38 cellular contexts compared by ENCODE assay signal in the genomic region with DNA sequence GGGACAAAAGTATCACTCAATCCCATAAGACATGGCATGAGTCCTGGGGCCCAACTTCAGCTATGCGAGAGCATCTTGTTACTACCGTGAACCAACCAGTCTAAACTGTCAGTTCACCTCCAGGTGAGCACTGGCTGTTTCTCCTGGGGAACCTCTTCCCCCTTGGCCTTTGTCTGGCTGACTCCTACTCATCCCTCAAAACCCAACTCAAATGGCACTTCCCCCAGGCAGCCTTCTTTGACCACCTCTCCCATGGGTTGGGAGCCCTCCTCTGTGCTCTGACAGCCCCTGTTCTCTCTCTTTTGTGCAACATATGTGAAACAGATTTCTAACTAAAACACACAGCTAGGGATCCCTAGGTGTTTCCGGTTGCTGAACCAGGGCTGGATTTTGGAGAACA. TPM values are rescaled to one million over a fixed set of nuclear protein-coding genes. Genes with fewer than 3 reads are reported as not detected.
"Had no signal": no experiment of that assay in that cellular context is flagged by ENCODE, and none has a peak within 500 bp of the region (broad histone marks: within the 10 kb centered on the region; RNA-seq: fewer than 3 reads in every experiment).

No MANE protein-coding gene starts in this region.

- H3K9me3 Mint-ChIP-seq: activated naive CD8-positive, alpha-beta T cell treated with anti-CD3 and anti-CD28 coated beads for 36 hours; activated T-helper 1 cell treated with anti-CD3 and anti-CD28 coated beads, Interleukin-12 subunit alpha, Interleukin-12 subunit beta, Interleukin-2, Interleukin-4 antibody, amounts not matched to agents 30 ng/mL and 10 ng/mL and 1 ng/mL, durations not matched to agents 14 hours and 24 hours and 36 hours; T-helper 1 cell treated with Interleukin-12 subunit alpha and Interleukin-12 subunit beta and Interleukin-4 antibody, amounts not matched to agents 30 μg/mL and 1 μg/mL, for 36 hours; T-helper 2 cell treated with Interferon-gamma antibody and Interleukin-4, amounts not matched to agents 5 μg/mL and 100 μg/mL, for 36 hours had no signal

- H3K36me3 Mint-ChIP-seq: activated naive CD4-positive, alpha-beta T cell treated with anti-CD3 and anti-CD28 coated beads, Interleukin-2, amount 50 U/mL, for 72 hours; activated naive CD8-positive, alpha-beta T cell treated with anti-CD3 and anti-CD28 coated beads for 36 hours had no signal

- H3K4me1 Mint-ChIP-seq: activated B cell treated with CpG ODN at 0.5 μM for 24 hours; activated CD4-positive, alpha-beta T cell treated with anti-CD3 and anti-CD28 coated beads, Interleukin-2, amount 10 ng/mL, durations not matched to agents 24 days and 14 days; activated T-helper 17 cell treated with anti-CD3 and anti-CD28 coated beads, Interleukin-2, amount 50 U/mL, for 72 hours had no signal

- ATAC-seq: activated CD8-positive, alpha-beta T cell treated with anti-CD3 and anti-CD28 coated beads for 36 hours; activated naive CD4-positive, alpha-beta T cell treated with anti-CD3 and anti-CD28 coated beads, Interleukin-2, amount 50 U/mL, for 72 hours; activated T-cell treated with anti-CD3 and anti-CD28 coated beads, Interleukin-2, amount 50 U/mL, for 4 hours; activated T-cell treated with anti-CD3 and anti-CD28 coated beads, Interleukin-2, amount 50 U/mL, for 72 hours; activated T-helper 17 cell treated with anti-CD3 and anti-CD28 coated beads, Interleukin-2, amount 50 U/mL, for 72 hours; body of pancreas had no signal

- H3K27ac ChIP-seq: adrenal gland, body of pancreas, brain microvascular endothelial cell, breast epithelium, VCaP had no signal

- DNase-seq: activated B cell treated with CpG ODN at 0.5 μM for 24 hours; activated CD4-positive, alpha-beta memory T cell treated with anti-CD3 and anti-CD28 coated beads for 36 hours; activated CD4-positive, alpha-beta T cell treated with anti-CD3 and anti-CD28 coated beads for 4 hours; activated CD4-positive, alpha-beta T cell treated with anti-CD3 and anti-CD28 coated beads, Interleukin-2, amount 10 ng/mL, durations not matched to agents 24 days and 14 days; activated CD4-positive, alpha-beta T cell treated with anti-CD3 and anti-CD28 coated beads, Interleukin-2, amount 50 U/mL, for 1 hour; activated CD4-positive, alpha-beta T cell treated with anti-CD3 and anti-CD28 coated beads, Interleukin-2, amount 50 U/mL, for 4 hours; activated CD4-positive, CD25-positive, alpha-beta regulatory T cell treated with anti-CD3 and anti-CD28 coated beads, Interleukin-2, amount 50 U/mL, for 72 hours; activated CD8-positive, alpha-beta memory T cell treated with anti-CD3 and anti-CD28 coated beads, Interleukin-2, amount 50 U/mL, for 4 hours; activated CD8-positive, alpha-beta T cell treated with anti-CD3 and anti-CD28 coated beads for 36 hours; activated effector memory CD4-positive, alpha-beta T cell treated with anti-CD3 and anti-CD28 coated beads, Interleukin-2, amount 50 U/mL, for 16 hours; activated gamma-delta T cell treated with Interleukin-2 at 50 U/mL for 16 hours; activated naive CD4-positive, alpha-beta T cell; activated naive CD4-positive, alpha-beta T cell treated with anti-CD3 and anti-CD28 coated beads for 36 hours; activated naive CD4-positive, alpha-beta T cell treated with anti-CD3 and anti-CD28 coated beads, Interleukin-2, amount 50 U/mL, for 16 hours; activated naive CD8-positive, alpha-beta T cell treated with anti-CD3 and anti-CD28 coated beads for 36 hours; activated T-cell treated with anti-CD3 and anti-CD28 coated beads for 4 hours; activated T-cell treated with anti-CD3 and anti-CD28 coated beads, Interleukin-2, amount 50 U/mL, for 1 hour; activated T-cell treated with anti-CD3 and anti-CD28 coated beads, Interleukin-2, amount 50 U/mL, for 4 hours; activated T-cell treated with anti-CD3 and anti-CD28 coated beads, Interleukin-2, amount 50 U/mL, for 72 hours; adrenal gland; amniotic stem cell; aorta; body of pancreas; brain microvascular endothelial cell; central memory CD4-positive, alpha-beta T cell; T-helper 1 cell; T-helper 2 cell; T-helper 9 cell had no signal

- H3K27me3 ChIP-seq: adrenal gland, body of pancreas, brain microvascular endothelial cell, breast epithelium had no signal

- H3K4me3 ChIP-seq: adrenal gland, body of pancreas, breast epithelium had no signal

- H3K36me3 ChIP-seq: brain microvascular endothelial cell had no signal

- H3K4me3 Mint-ChIP-seq: activated B cell treated with CpG ODN at 0.5 μM for 24 hours; activated CD4-positive, alpha-beta memory T cell treated with anti-CD3 and anti-CD28 coated beads for 36 hours; activated CD4-positive, alpha-beta T cell treated with anti-CD3 and anti-CD28 coated beads, Interleukin-2, amount 10 ng/mL, durations not matched to agents 24 days and 14 days; activated CD8-positive, alpha-beta T cell treated with anti-CD3 and anti-CD28 coated beads for 36 hours; activated naive CD4-positive, alpha-beta T cell treated with anti-CD3 and anti-CD28 coated beads for 36 hours; activated naive CD8-positive, alpha-beta T cell treated with anti-CD3 and anti-CD28 coated beads for 36 hours; activated T-cell treated with anti-CD3 and anti-CD28 coated beads, Interleukin-2, amount 50 U/mL, for 4 hours; activated T-cell treated with anti-CD3 and anti-CD28 coated beads, Interleukin-2, amount 50 U/mL, for 72 hours; activated T-helper 1 cell treated with anti-CD3 and anti-CD28 coated beads, Interleukin-12 subunit alpha, Interleukin-12 subunit beta, Interleukin-2, Interleukin-4 antibody, amounts not matched to agents 30 ng/mL and 10 ng/mL and 1 ng/mL, durations not matched to agents 14 hours and 24 hours and 36 hours; activated T-helper 17 cell treated with anti-CD3 and anti-CD28 coated beads, Interleukin-2, amount 50 U/mL, for 72 hours; T-helper 1 cell treated with Interleukin-12 subunit alpha and Interleukin-12 subunit beta and Interleukin-4 antibody, amounts not matched to agents 30 μg/mL and 1 μg/mL, for 36 hours; T-helper 2 cell treated with Interferon-gamma antibody and Interleukin-4, amounts not matched to agents 5 μg/mL and 100 μg/mL, for 36 hours had no signal

- H3K4me1 ChIP-seq: adrenal gland, body of pancreas, breast epithelium had no signal

- H3K27ac Mint-ChIP-seq: activated B cell treated with CpG ODN at 0.5 μM for 24 hours; activated CD4-positive, alpha-beta memory T cell treated with anti-CD3 and anti-CD28 coated beads for 36 hours; activated CD4-positive, alpha-beta T cell treated with anti-CD3 and anti-CD28 coated beads, Interleukin-2, amount 10 ng/mL, durations not matched to agents 24 days and 14 days; activated CD8-positive, alpha-beta T cell treated with anti-CD3 and anti-CD28 coated beads for 36 hours; activated naive CD4-positive, alpha-beta T cell treated with anti-CD3 and anti-CD28 coated beads for 36 hours; activated naive CD4-positive, alpha-beta T cell treated with anti-CD3 and anti-CD28 coated beads, Interleukin-2, amount 50 U/mL, for 72 hours; activated naive CD8-positive, alpha-beta T cell treated with anti-CD3 and anti-CD28 coated beads for 36 hours; activated T-cell treated with anti-CD3 and anti-CD28 coated beads, Interleukin-2, amount 50 U/mL, for 72 hours; activated T-helper 1 cell treated with anti-CD3 and anti-CD28 coated beads, Interleukin-12 subunit alpha, Interleukin-12 subunit beta, Interleukin-2, Interleukin-4 antibody, amounts not matched to agents 30 ng/mL and 10 ng/mL and 1 ng/mL, durations not matched to agents 14 hours and 24 hours and 36 hours; activated T-helper 17 cell treated with anti-CD3 and anti-CD28 coated beads, Interleukin-2, amount 50 U/mL, for 72 hours; T-helper 1 cell treated with Interleukin-12 subunit alpha and Interleukin-12 subunit beta and Interleukin-4 antibody, amounts not matched to agents 30 μg/mL and 1 μg/mL, for 36 hours; T-helper 2 cell treated with Interferon-gamma antibody and Interleukin-4, amounts not matched to agents 5 μg/mL and 100 μg/mL, for 36 hours had no signal

- H3K27me3 Mint-ChIP-seq: activated CD4-positive, alpha-beta memory T cell treated with anti-CD3 and anti-CD28 coated beads for 36 hours; activated CD8-positive, alpha-beta T cell treated with anti-CD3 and anti-CD28 coated beads for 36 hours had no signal

- H3K9me3 ChIP-seq: adrenal gland, body of pancreas had no signal

RNA-seq across cellular contexts. Expression of gene FOXN4, which starts 37.7 kb away (rescaled TPM):
- total RNA-seq: activated B cell treated with CpG ODN at 0.5 μM for 24 hours; activated CD4-positive, alpha-beta memory T cell treated with anti-CD3 and anti-CD28 coated beads for 36 hours; activated CD4-positive, alpha-beta T cell treated with anti-CD3 and anti-CD28 coated beads, Interleukin-2, amount 10 ng/mL, durations not matched to agents 24 days and 14 days; activated CD8-positive, alpha-beta memory T cell treated with anti-CD3 and anti-CD28 coated beads for 36 hours; activated CD8-positive, alpha-beta T cell treated with anti-CD3 and anti-CD28 coated beads for 36 hours; activated naive CD4-positive, alpha-beta T cell treated with anti-CD3 and anti-CD28 coated beads for 36 hours; activated naive CD4-positive, alpha-beta T cell treated with anti-CD3 and anti-CD28 coated beads, Interleukin-2, amount 50 U/mL, for 72 hours; activated naive CD8-positive, alpha-beta T cell treated with anti-CD3 and anti-CD28 coated beads for 36 hours; activated T-cell treated with anti-CD3 and anti-CD28 coated beads, Interleukin-2, amount 50 U/mL, for 4 hours; activated T-cell treated with anti-CD3 and anti-CD28 coated beads, Interleukin-2, amount 50 U/mL, for 72 hours; activated T-helper 1 cell treated with anti-CD3 and anti-CD28 coated beads, Interleukin-12 subunit alpha, Interleukin-12 subunit beta, Interleukin-2, Interleukin-4 antibody, amounts not matched to agents 30 ng/mL and 10 ng/mL and 1 ng/mL, durations not matched to agents 14 hours and 24 hours and 36 hours; activated T-helper 17 cell treated with anti-CD3 and anti-CD28 coated beads, Interleukin-2, amount 50 U/mL, for 72 hours; adrenal gland; aorta; astrocyte; body of pancreas; breast epithelium; cardiac septum had no signal
